In the genomic region with DNA sequence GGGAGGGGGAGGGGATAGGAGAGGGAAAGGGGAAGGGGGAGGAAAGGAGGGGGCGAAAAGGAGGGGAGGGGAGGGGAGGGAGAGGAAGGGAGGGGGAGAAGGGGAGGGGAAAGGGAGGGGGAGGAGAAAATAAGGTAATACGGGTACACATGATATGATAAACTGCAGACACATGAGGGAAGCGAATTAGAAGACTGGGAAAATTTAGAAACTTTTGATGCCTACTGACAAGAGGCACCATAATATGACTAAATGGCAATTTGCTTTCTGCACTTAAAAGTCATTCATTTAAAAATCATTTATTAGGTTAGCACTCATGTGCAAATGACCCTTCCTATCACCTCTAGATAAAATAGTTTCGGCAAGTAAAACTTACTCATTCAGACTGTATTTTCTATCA, we compare ENCODE assay signal across 29 cellular contexts.
"Had no signal": no experiment of that assay in that cellular context is flagged by ENCODE, and none has a peak within 500 bp of the region (broad histone marks: within the 10 kb centered on the region; RNA-seq: fewer than 3 reads in every experiment).

No MANE protein-coding gene starts in this region.

- H3K27me3 Mint-ChIP-seq: dendritic cell treated with granulocyte-macrophage colony-stimulating factor and Interleukin-4, amounts not matched to agents 40 ng/mL and 50 ng/mL, for 4 days; effector memory CD8-positive, alpha-beta T cell had no signal

- H3K9me3 Mint-ChIP-seq: dendritic cell treated with granulocyte-macrophage colony-stimulating factor and Interleukin-4, amounts not matched to agents 40 ng/mL and 50 ng/mL, for 4 days; effector memory CD8-positive, alpha-beta T cell; endodermal cell had no signal

- H3K36me3 ChIP-seq: gastrocnemius medialis had no signal

- DNase-seq: colonic mucosa; cortex of kidney; dermis blood vessel endothelial cell; dorsolateral prefrontal cortex; effector CD4-positive, alpha-beta T cell; effector CD8-positive, alpha-beta T cell; effector memory CD4-positive, alpha-beta T cell; effector memory CD8-positive, alpha-beta T cell; endodermal cell; erythroblast; esophagus squamous epithelium; foreskin fibroblast; foreskin keratinocyte; foreskin melanocyte; gastrocnemius medialis; glutamatergic neuron; head of caudate nucleus; heart left ventricle; heart right ventricle had no signal

- H3K27ac Mint-ChIP-seq: dendritic cell treated with granulocyte-macrophage colony-stimulating factor and Interleukin-4, amounts not matched to agents 40 ng/mL and 50 ng/mL, for 4 days; effector memory CD8-positive, alpha-beta T cell; endodermal cell had no signal

- FAIRE-seq: colon, endometrium, endothelial cell of umbilical vein, frontal cortex had no signal

- H3K27ac ChIP-seq: colonic mucosa, coronary artery, dorsolateral prefrontal cortex, epithelial cell of prostate, esophagus muscularis mucosa, esophagus squamous epithelium, foreskin keratinocyte, gastrocnemius medialis, gastroesophageal sphincter, heart left ventricle, heart right ventricle had no signal

- H3K27me3 ChIP-seq: colonic mucosa, dorsolateral prefrontal cortex, esophagus muscularis mucosa, esophagus squamous epithelium, foreskin keratinocyte, gastrocnemius medialis, gastroesophageal sphincter, heart left ventricle, heart right ventricle had no signal

- H3K4me3 ChIP-seq: colonic mucosa, coronary artery, dorsolateral prefrontal cortex, esophagus muscularis mucosa, esophagus squamous epithelium, gastrocnemius medialis, gastroesophageal sphincter, heart left ventricle, heart right ventricle had no signal

- H3K4me3 Mint-ChIP-seq: dendritic cell treated with granulocyte-macrophage colony-stimulating factor and Interleukin-4, amounts not matched to agents 40 ng/mL and 50 ng/mL, for 4 days; effector memory CD8-positive, alpha-beta T cell; endodermal cell had no signal

- H3K9me3 ChIP-seq: colonic mucosa, esophagus squamous epithelium, gastrocnemius medialis, gastroesophageal sphincter had no signal

- H3K4me1 ChIP-seq: colonic mucosa, esophagus muscularis mucosa, esophagus squamous epithelium, foreskin keratinocyte, gastroesophageal sphincter, heart left ventricle, heart right ventricle had no signal

- ATAC-seq: effector memory CD8-positive, alpha-beta T cell; esophagus mucosa; foreskin keratinocyte; gastrocnemius medialis; gastroesophageal sphincter; heart left ventricle; heart right ventricle had no signal
